In genomic region chr2:223737207-223737606, GRCh38 we compare ENCODE assay signal across 28 cellular contexts.
"Had no signal": no experiment of that assay in that cellular context is flagged by ENCODE, and none has a peak within 500 bp of the region (broad histone marks: within the 10 kb centered on the region; RNA-seq: fewer than 3 reads in every experiment).

No MANE protein-coding gene starts in this region.

- ATAC-seq: activated naive CD8-positive, alpha-beta T cell treated with anti-CD3 and anti-CD28 coated beads, Interleukin-2, amount 50 U/mL, for 24 hours had no signal

- H3K4me3 Mint-ChIP-seq: activated CD4-positive, alpha-beta memory T cell treated with anti-CD3 and anti-CD28 coated beads for 36 hours; activated naive CD4-positive, alpha-beta T cell treated with anti-CD3 and anti-CD28 coated beads, Interleukin-2, amount 10 ng/mL, durations not matched to agents 7 days and 5 days; activated naive CD8-positive, alpha-beta T cell; activated naive CD8-positive, alpha-beta T cell treated with anti-CD3 and anti-CD28 coated beads, Interleukin-2, amount 50 U/mL, for 24 hours; brain had no signal

- H3K9me3 Mint-ChIP-seq: activated naive CD4-positive, alpha-beta T cell treated with anti-CD3 and anti-CD28 coated beads, Interleukin-2, amount 10 ng/mL, durations not matched to agents 7 days and 5 days had no signal

- H3K27ac Mint-ChIP-seq: activated CD4-positive, alpha-beta memory T cell treated with anti-CD3 and anti-CD28 coated beads for 36 hours; activated naive CD4-positive, alpha-beta T cell treated with anti-CD3 and anti-CD28 coated beads, Interleukin-2, amount 10 ng/mL, durations not matched to agents 7 days and 5 days; activated naive CD8-positive, alpha-beta T cell; activated naive CD8-positive, alpha-beta T cell treated with anti-CD3 and anti-CD28 coated beads, Interleukin-2, amount 50 U/mL, for 24 hours had no signal

- H2AFZ ChIP-seq: PC-9 had no signal

- H3K4me2 ChIP-seq: PC-9 had no signal

- H3K4me1 Mint-ChIP-seq: activated naive CD4-positive, alpha-beta T cell treated with anti-CD3 and anti-CD28 coated beads, Interleukin-2, amount 10 ng/mL, durations not matched to agents 7 days and 5 days; activated naive CD8-positive, alpha-beta T cell treated with anti-CD3 and anti-CD28 coated beads, Interleukin-2, amount 50 U/mL, for 24 hours; brain had no signal

- H3K27ac ChIP-seq: PC-9, RWPE1 had no signal

- H3K27me3 Mint-ChIP-seq: brain had no signal

- H3K36me3 Mint-ChIP-seq: activated CD4-positive, alpha-beta memory T cell treated with anti-CD3 and anti-CD28 coated beads for 36 hours; activated naive CD4-positive, alpha-beta T cell treated with anti-CD3 and anti-CD28 coated beads, Interleukin-2, amount 10 ng/mL, durations not matched to agents 7 days and 5 days; activated naive CD8-positive, alpha-beta T cell; brain had no signal

- DNase-seq: activated CD4-positive, alpha-beta memory T cell treated with anti-CD3 and anti-CD28 coated beads for 36 hours; activated CD4-positive, alpha-beta T cell treated with anti-CD3 and anti-CD28 coated beads for 4 hours; activated CD4-positive, alpha-beta T cell treated with anti-CD3 and anti-CD28 coated beads, Interleukin-2, amount 50 U/mL, for 1 hour; activated CD4-positive, CD25-positive, alpha-beta regulatory T cell treated with anti-CD3 and anti-CD28 coated beads, Interleukin-2, amount 50 U/mL, for 72 hours; activated CD8-positive, alpha-beta memory T cell treated with anti-CD3 and anti-CD28 coated beads, Interleukin-2, amount 50 U/mL, for 48 hours; activated effector memory CD4-positive, alpha-beta T cell treated with Interleukin-2 at 50 U/mL for 16 hours; activated naive CD4-positive, alpha-beta T cell treated with anti-CD3 and anti-CD28 coated beads, Interleukin-2, amount 10 ng/mL, durations not matched to agents 7 days and 5 days; activated naive CD8-positive, alpha-beta T cell treated with anti-CD3 and anti-CD28 coated beads, Interleukin-2, amount 50 U/mL, for 24 hours; activated T-cell treated with anti-CD3 and anti-CD28 coated beads, Interleukin-2, amount 50 U/mL, for 48 hours; anterior cingulate cortex; Karpas-422; KBM-7; NCI-H1105; NCI-H1417 treated with DMSO at 0.1 percent for 48 hours; NCI-H187 treated with DMSO at 0.1 percent for 48 hours; NCI-H345; NCI-H524 treated with DMSO at 0.1 percent for 48 hours; PC-9; Right ventricle myocardium superior; SW 1271; T-helper 1 cell; T-helper 2 cell; T-helper 9 cell had no signal

- H3K4me3 ChIP-seq: PC-9 had no signal

- FAIRE-seq: bronchial epithelial cell, RCC 7860 had no signal
